ENCODE assay signal across 20 cellular contexts in the genomic region with DNA sequence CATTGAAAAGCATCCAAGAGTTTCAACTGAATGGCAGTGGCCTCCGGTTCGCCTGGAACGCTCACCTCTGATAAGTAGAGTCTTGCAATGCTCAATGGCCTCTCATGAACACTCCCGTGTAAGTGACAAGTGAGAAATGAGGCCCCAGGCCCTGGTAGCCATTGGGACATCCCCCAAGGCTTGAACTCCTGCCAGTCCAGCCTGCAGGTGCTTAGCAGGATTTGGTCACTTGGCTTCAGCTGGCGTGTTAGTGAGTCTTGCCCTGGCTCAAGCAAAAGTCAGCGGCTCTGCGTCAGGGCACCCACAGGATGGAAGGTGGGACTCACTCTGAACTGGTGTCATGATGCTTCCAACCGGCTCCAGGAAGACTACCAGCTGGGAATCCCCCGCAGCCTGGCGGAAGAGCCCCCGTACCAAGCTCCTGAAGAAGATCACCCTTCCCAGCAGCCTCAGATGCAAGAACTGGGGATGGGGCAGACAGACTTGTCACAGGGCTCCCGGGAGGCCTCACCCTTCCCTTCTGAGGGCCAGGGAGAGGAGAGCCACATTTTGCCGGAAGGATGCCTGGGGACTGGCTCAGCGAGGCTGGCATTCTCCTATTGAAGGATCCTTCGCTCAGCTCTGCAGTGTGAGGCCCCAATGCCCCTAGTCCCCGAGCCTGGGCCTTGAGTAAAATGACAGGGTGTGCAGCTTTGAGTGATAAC. TPM values are rescaled to one million over a fixed set of nuclear protein-coding genes. Genes with fewer than 3 reads are reported as not detected.
DNase-seq lines count a peak whose midpoint lies in the region; ATAC-seq and TF ChIP-seq lines count a peak whose summit lies in the region.
"Had no signal": no experiment of that assay in that cellular context is flagged by ENCODE, and none has a peak within 500 bp of the region (broad histone marks: within the 10 kb centered on the region; RNA-seq: fewer than 3 reads in every experiment).

No MANE protein-coding gene starts in this region.

- DNase-seq in Panc1 (ENCODE audit: low read depth, low spot score), result no peak
- peak in 1 of 2 donors; percentile 55 for DNase-seq in heart right ventricle
- peak; percentile 60 for DNase-seq in lung (ENCODE audit: low spot score)
- DNase-seq in activated gamma-delta T cell (lab: John Stamatoyannopoulos, UW), result no peak
- no peak for DNase-seq in NCI-H510A (lab: John Stamatoyannopoulos, UW)
- no peak for DNase-seq in cortex of kidney (lab: John Stamatoyannopoulos, UW)
- DNase-seq: C1 segment of cervical spinal cord, DMS79 treated with DMSO at 0.1 percent for 48 hours, H7, Kasumi-1, NCI-H1105, NCI-H1694, NCI-H2227 treated with DMSO at 0.1 percent for 48 hours, NCI-H526, OCI-M1 had no signal

- POLR2A ChIA-PET in Panc1 (lab: Charles Lee), result no interaction called here

- H3K36me3 ChIP-seq in Panc1 (ENCODE audit: control insufficient read depth, insufficient read depth, low read length), result no peaks in the 10 kb centered on the region
- peaks cover 0 to 6% (median 0%) of the 10 kb centered on the region in 9 donors for H3K36me3 ChIP-seq in heart right ventricle
- no peaks in the 10 kb centered on the region for H3K36me3 ChIP-seq in lung (ENCODE audit: control insufficient read depth in 2 of 2, insufficient read depth in 2 of 2, low read length in 2 of 2)
- H3K36me3 ChIP-seq in skeletal muscle tissue (ENCODE audit: control insufficient read depth in 3 of 3, insufficient read depth in 3 of 3, low read length in 3 of 3), result peaks cover 0 to 6% (median 0%) of the 10 kb centered on the region in 3 donors

- CTCF ChIA-PET in Panc1 (lab: Charles Lee), result no interaction called here

- H3K9me3 ChIP-seq in Panc1 (ENCODE audit: control insufficient read depth, insufficient read depth, low read depth, low read length) (no peaks in the 10 kb centered on the region), heart right ventricle (no peaks in the 10 kb centered on the region), lung (ENCODE audit: control insufficient read depth in 2 of 2, insufficient read depth in 1 of 2, low read length in 1 of 2) (no peaks in the 10 kb centered on the region), skeletal muscle tissue (ENCODE audit: control insufficient read depth in 3 of 3, low read length in 3 of 3) (no peaks in the 10 kb centered on the region)
- H3K9me3 ChIP-seq: A549 had no signal

- peak overlapping the region in 2 of 3 donors; percentile 19 to 73 for H3K9ac ChIP-seq in skeletal muscle tissue (ENCODE audit: low read depth in 1 of 3, low read length in 3 of 3)

- WGBS in heart right ventricle, 2 donors, result 56 to 71% methylated on average over 16 of the region's 16 CpGs
- WGBS in lung, 2 donors, result 77 to 81% methylated on average over 16 of the region's 16 CpGs

- ATAC-seq in Panc1 (peak; percentile 26), heart right ventricle (peak in 6 of 8 donors; percentile 11 to 43 (median 18)), lung (ENCODE audit: insufficient read depth, low FRiP score) (no peak)
- ATAC-seq: A549 had no signal

- peak overlapping the region; percentile 87 for H3K27ac ChIP-seq in Panc1 (ENCODE audit: low read length)
- H3K27ac ChIP-seq in heart right ventricle, result peak overlapping the region in 9 of 10 donors; percentile 10 to 92 (median 77)
- peak overlapping the region in 1 of 2 donors; percentile 55 for H3K27ac ChIP-seq in lung (ENCODE audit: low read depth in 1 of 2, low read length in 1 of 2)
- peak overlapping the region; percentile 67 for H3K27ac ChIP-seq in skeletal muscle tissue (ENCODE audit: low read depth, low read length)
- H3K27ac ChIP-seq: HL-60 had no signal

- H3K4me3 ChIP-seq in Panc1 (ENCODE audit: low read depth in 2 of 2, low read length in 2 of 2), result no peak overlapping the region
- no peak overlapping the region for H3K4me3 ChIP-seq in heart right ventricle
- H3K4me3 ChIP-seq in lung, result no peak overlapping the region
- no peak overlapping the region for H3K4me3 ChIP-seq in skeletal muscle tissue (ENCODE audit: low read length in 3 of 3)
- H3K4me3 ChIP-seq: A549 had no signal

- no peaks in the 10 kb centered on the region for H3K27me3 ChIP-seq in Panc1 (ENCODE audit: control insufficient read depth, insufficient read depth, low read length)
- no peaks in the 10 kb centered on the region for H3K27me3 ChIP-seq in heart right ventricle
- no peaks in the 10 kb centered on the region for H3K27me3 ChIP-seq in lung (ENCODE audit: control insufficient read depth, insufficient read depth)
- no peaks in the 10 kb centered on the region for H3K27me3 ChIP-seq in skeletal muscle tissue (ENCODE audit: control insufficient read depth in 3 of 3, insufficient read depth in 3 of 3, low read length in 3 of 3)

- intact Hi-C loops in Panc1 (cut with micrococcal nuclease; ENCODE audit: unreplicated experiment) (no loop called here), heart right ventricle (cut with DNase I) (loop anchor here in 1 of 10 donors (1.0 kb wide), 1 partner anchor 11 kb away; no protein-coding TSS in a partner anchor)

- in situ Hi-C loops in Panc1 (cut with HindIII; ENCODE audit: low pct_unique_long_range_greater_than_20kb, low sequenced_read_pairs), result no loop called here

- no TSS peak for BruUV-seq in Panc1 (replicated peaks; lab: Mats Ljungman, UMichigan)

- H3K4me1 ChIP-seq in Panc1 (ENCODE audit: control insufficient read depth, insufficient read depth, low read length) (peaks cover 31% of the 10 kb centered on the region), heart right ventricle (peaks cover 2 to 71% (median 28%) of the 10 kb centered on the region in 9 donors), lung (ENCODE audit: control insufficient read depth in 2 of 2, insufficient read depth in 2 of 2, low read length in 2 of 2) (peaks cover 0 to 7% of the 10 kb centered on the region in 2 donors), skeletal muscle tissue (ENCODE audit: control insufficient read depth in 3 of 3, insufficient read depth in 3 of 3, low read length in 3 of 3) (peaks cover 35 to 91% (median 64%) of the 10 kb centered on the region in 3 donors)

- TF ChIP-seq CTCF in Panc1 (IDR thresholded peaks at IDR 0.05) (no peak), heart right ventricle (IDR thresholded peaks at IDR 0.05) (no peak), lung (IDR thresholded peaks at IDR 0.05; ENCODE audit: control extremely low read depth, extremely low read depth) (no peak)

RNA-seq across cellular contexts. Expression of a gene that starts 19.3 kb away (rescaled TPM):
- total RNA-seq in Panc1 (2021; ENCODE audit: unreplicated experiment), result 17.3 TPM
- 29.4 TPM for polyA plus RNA-seq in Panc1 (2012; ENCODE audit: insufficient read length)
- over 10,000 TPM in 9 of 10 donors, 1,000 to 10,000 TPM in 1; 9,966 to 22,407 (median 14,751) TPM for total RNA-seq in heart right ventricle
- over 10,000 TPM in 1 of 2 donors, 1,000 to 10,000 TPM in 1; 8,931 to 10,284 TPM for polyA plus RNA-seq in heart right ventricle
- 1 to 10 TPM; 1.5 to 2.0 TPM for total RNA-seq in lung
- 1 to 10 TPM; 1.3 to 3.1 TPM for polyA plus RNA-seq in lung
- 84.5 TPM for total RNA-seq in skeletal muscle tissue
- total RNA-seq: G401 had no signal
- polyA plus RNA-seq: IgD-negative memory B cell had no signal

RNA-seq across cellular contexts. Expression of a gene that starts 50.4 kb away (rescaled TPM):
- total RNA-seq in Panc1 (2021; ENCODE audit: unreplicated experiment) (16.4 TPM), heart right ventricle (10 to 100 TPM in 2 of 10 donors, 1 to 10 TPM in 8; 4.6 to 51.9 (median 8.7) TPM), lung (10 to 100 TPM; 31.1 to 34.1 TPM), skeletal muscle tissue (5.2 TPM)
- 4.8 TPM for polyA plus RNA-seq in Panc1 (2012; ENCODE audit: insufficient read length)
- polyA plus RNA-seq in heart right ventricle (1 to 10 TPM; 1.7 to 4.0 TPM), lung (10 to 100 TPM in 1 of 2 donors, 1 to 10 TPM in 1; 9.6 to 13.6 TPM)

RNA-seq across cellular contexts. Expression of a gene that starts 57.2 kb away (rescaled TPM):
- total RNA-seq in Panc1 (2021; ENCODE audit: unreplicated experiment), result 26.7 TPM
- polyA plus RNA-seq in Panc1 (2012; ENCODE audit: insufficient read length), result 60.7 TPM
- total RNA-seq in heart right ventricle, result 1 to 10 TPM; 1.4 to 9.9 (median 3.6) TPM
- polyA plus RNA-seq in heart right ventricle, result 1 to 10 TPM; 3.1 to 5.1 TPM
- total RNA-seq in lung, result 1 to 10 TPM in 1 of 2 donors, under 1 TPM in 1; 0.14 to 1.1 TPM
- polyA plus RNA-seq in lung, result under 1 TPM; 0.40 to 0.47 TPM
- 1.0 TPM for total RNA-seq in skeletal muscle tissue
- total RNA-seq: G401 had no signal
- polyA plus RNA-seq: IgD-negative memory B cell had no signal

Comparison
In these comparisons a context has a peak if more than half of its experiments do, and no peak if none do; other contexts are left out.
1. RNA of a gene that starts 19.3 kb away (total RNA-seq): 9,966 to 22,407 TPM in heart right ventricle; 84.5 TPM in skeletal muscle tissue (single experiment), 17.3 TPM in Panc1 (single experiment) and 1.5 to 2.0 TPM in lung; every median in the first group is over 100 times any median in the second.